Comparison of ENCODE assay signal across 1 cellular context in genomic region chr1:156582388-156583022, GRCh38.
A peak's percentile ranks its signal among the peaks of the same experiment; 100 is the strongest.
TF ChIP-seq lines count a peak whose summit lies in the region.

No MANE protein-coding gene starts in this region.

TF ChIP-seq in GM12878, 131 proteins besides CTCF, POLR2A, EP300 and RAD21:
- TF ChIP-seq, protein P1, sequence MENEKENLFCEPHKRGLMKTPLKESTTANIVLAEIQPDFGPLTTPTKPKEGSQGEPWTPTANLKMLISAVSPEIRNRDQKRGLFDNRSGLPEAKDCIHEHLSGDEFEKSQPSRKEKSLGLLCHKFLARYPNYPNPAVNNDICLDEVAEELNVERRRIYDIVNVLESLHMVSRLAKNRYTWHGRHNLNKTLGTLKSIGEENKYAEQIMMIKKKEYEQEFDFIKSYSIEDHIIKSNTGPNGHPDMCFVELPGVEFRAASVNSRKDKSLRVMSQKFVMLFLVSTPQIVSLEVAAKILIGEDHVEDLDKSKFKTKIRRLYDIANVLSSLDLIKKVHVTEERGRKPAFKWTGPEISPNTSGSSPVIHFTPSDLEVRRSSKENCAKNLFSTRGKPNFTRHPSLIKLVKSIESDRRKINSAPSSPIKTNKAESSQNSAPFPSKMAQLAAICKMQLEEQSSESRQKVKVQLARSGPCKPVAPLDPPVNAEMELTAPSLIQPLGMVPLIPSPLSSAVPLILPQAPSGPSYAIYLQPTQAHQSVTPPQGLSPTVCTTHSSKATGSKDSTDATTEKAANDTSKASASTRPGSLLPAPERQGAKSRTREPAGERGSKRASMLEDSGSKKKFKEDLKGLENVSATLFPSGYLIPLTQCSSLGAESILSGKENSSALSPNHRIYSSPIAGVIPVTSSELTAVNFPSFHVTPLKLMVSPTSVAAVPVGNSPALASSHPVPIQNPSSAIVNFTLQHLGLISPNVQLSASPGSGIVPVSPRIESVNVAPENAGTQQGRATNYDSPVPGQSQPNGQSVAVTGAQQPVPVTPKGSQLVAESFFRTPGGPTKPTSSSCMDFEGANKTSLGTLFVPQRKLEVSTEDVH (IDR thresholded peaks at IDR 0.05; ENCODE audit: low read depth, partially characterized antibody) = no peak
- TF ChIP-seq TAF1 (IDR thresholded peaks at IDR 0.05; ENCODE audit: borderline replicate concordance, low read depth, low read length) (peak; percentile 21; the same call in 1 of the 2 replicates), CREM (IDR thresholded peaks at IDR 0.05; ENCODE audit: low read depth) (no peak), HDAC6 (IDR thresholded peaks at IDR 0.05; ENCODE audit: unreplicated experiment) (no peak), PAX5 (IDR thresholded peaks at IDR 0.05; ENCODE audit: borderline replicate concordance, low read depth, low read length) (no peak), TCF12 (IDR thresholded peaks at IDR 0.05; ENCODE audit: low read depth, low read length) (0 out of 2 replicates have a peak, but pooled peaks have one; percentile 6), KDM1A (IDR thresholded peaks at IDR 0.05; ENCODE audit: borderline replicate concordance) (no peak), ZNF592 (IDR thresholded peaks at IDR 0.05) (no peak), SIX5 (IDR thresholded peaks at IDR 0.05; ENCODE audit: low read depth, low read length, severe bottlenecking) (no peak), PML (IDR thresholded peaks at IDR 0.05; ENCODE audit: low read length) (no peak)
TF ChIP-seq in GM12878: peak in this region for 2.
